Comparison of ENCODE assay signal across 38 cellular contexts in genomic region chr1:46562498-46562897, GRCh38. TPM values are rescaled to one million over a fixed set of nuclear protein-coding genes. Genes with fewer than 3 reads are reported as not detected.
"Had no signal": no experiment of that assay in that cellular context is flagged by ENCODE, and none has a peak within 500 bp of the region (broad histone marks: within the 10 kb centered on the region; RNA-seq: fewer than 3 reads in every experiment).

No MANE protein-coding gene starts in this region.

- H2AFZ ChIP-seq: parathyroid adenoma had no signal

- H3K4me3 ChIP-seq: heart left ventricle, left lung, lung, mucosa of descending colon, right atrium auricular region, right lobe of liver, smooth muscle cell, stomach, testis, thyroid gland, transverse colon, upper lobe of left lung, uterus had no signal

- H3K4me1 ChIP-seq: left lung, parathyroid adenoma, right atrium auricular region, right lobe of liver, stomach, testis, thyroid gland, transverse colon, upper lobe of left lung, uterus had no signal

- FAIRE-seq: islet of Langerhans, kidney had no signal

- H3K9ac ChIP-seq: parathyroid adenoma had no signal

- H3K4me2 ChIP-seq: smooth muscle cell had no signal

- H3K27ac ChIP-seq: heart left ventricle, left lung, neutrophil, parathyroid adenoma, right atrium auricular region, right lobe of liver, stomach, testis, thyroid gland, transverse colon, upper lobe of left lung, uterus had no signal

- H3K27me3 ChIP-seq: heart left ventricle, left lung, neutrophil, right atrium auricular region, right lobe of liver, stomach, testis, thyroid gland, transverse colon, upper lobe of left lung, uterus had no signal

- DNase-seq: heart left ventricle; immature natural killer cell; kidney; left colon; left lung; midbrain; mucosa of descending colon; naive thymus-derived CD4-positive, alpha-beta T cell; occipital lobe; right lobe of liver; stimulated activated CD4-positive, alpha-beta T cell treated with anti-CD3 and anti-CD28 coated beads, Interleukin-1b, Interleukin-23, amount 100 ng/mL, for 48 hours; stimulated activated CD4-positive, alpha-beta T cell treated with anti-CD3 and anti-CD28 coated beads, Interleukin-2, amount 100 ng/mL, for 48 hours; stimulated activated CD4-positive, alpha-beta T cell treated with anti-CD3 and anti-CD28 coated beads, Interleukin-4, amount 100 ng/mL, for 4 hours; stimulated activated CD8-positive, alpha-beta memory T cell treated with anti-CD3 and anti-CD28 coated beads, Interleukin-4, amount 100 ng/mL, for 48 hours; stimulated activated naive B cell treated with anti-CD40 and anti-IgM and Interleukin-4, amounts not matched to agents 10 μg/mL and 1 μg/mL and 100 μg/mL, for 72 hours; stimulated activated naive CD8-positive, alpha-beta T cell treated with anti-CD3 and anti-CD28 coated beads, Interleukin-15, Interleukin-2, amounts not matched to agents 100 U/mL and 50 U/mL, for 24 hours; stomach; testis; thyroid gland; transverse colon; uterus had no signal

- H3K36me3 ChIP-seq: uterus had no signal

- H3K9me3 ChIP-seq: heart left ventricle, left lung, mucosa of descending colon, neutrophil, right atrium auricular region, right lobe of liver, stomach, testis, thyroid gland, transverse colon, upper lobe of left lung, uterus had no signal

RNA-seq across cellular contexts. Expression of gene KNCN, which starts 11.1 kb away (rescaled TPM):
- total RNA-seq: heart left ventricle; kidney; left colon; left lung; liver; mesenteric fat pad; mucosa of descending colon; myocyte; naive thymus-derived CD4-positive, alpha-beta T cell; natural killer cell treated with Interleukin-12 subunit alpha and Interleukin-12 subunit beta and Interleukin-15 and Interleukin-18, amount 100 ng/mL, for 72 hours; occipital lobe; osteocyte; progenitor cell of endocrine pancreas; pulmonary artery endothelial cell; renal cortical epithelial cell; right atrium auricular region; right lobe of liver; skeletal muscle tissue; smooth muscle cell; stomach; thyroid gland; transverse colon; upper lobe of left lung; uterus had no signal
- polyA plus RNA-seq: heart left ventricle; immature natural killer cell; liver; naive thymus-derived CD4-positive, alpha-beta T cell; neural cell; smooth muscle cell; stomach had no signal
